In the genomic region with DNA sequence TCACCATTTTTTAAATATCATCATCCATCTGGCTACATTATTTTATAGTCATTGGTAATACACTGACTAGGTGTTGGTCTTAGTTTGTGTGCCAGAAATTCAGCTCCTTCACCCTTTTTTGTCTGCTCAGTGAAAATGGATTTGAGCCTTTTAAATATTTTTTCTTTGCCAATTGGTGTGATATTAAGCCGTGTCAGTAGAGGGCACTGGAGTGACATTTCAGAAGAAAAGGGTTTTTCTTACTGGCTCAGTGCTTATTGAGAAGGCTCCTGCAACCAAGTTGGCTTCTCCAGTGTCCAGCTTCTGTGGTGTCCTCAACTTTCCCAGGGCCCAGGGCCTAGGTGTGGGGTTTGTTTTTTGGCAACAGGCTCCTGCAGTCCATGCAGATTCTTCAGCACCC, we compare ENCODE assay signal across 9 cellular contexts.
DNase-seq lines count a peak whose midpoint lies in the region; ATAC-seq and TF ChIP-seq lines count a peak whose summit lies in the region.
"Had no signal": no experiment of that assay in that cellular context is flagged by ENCODE, and none has a peak within 500 bp of the region (broad histone marks: within the 10 kb centered on the region; RNA-seq: fewer than 3 reads in every experiment).

No MANE protein-coding gene starts in this region.

- no peak overlapping the region for H3K27ac Mint-ChIP-seq in GM23338
- H3K27ac Mint-ChIP-seq: activated T-cell treated with anti-CD3 and anti-CD28 coated beads, Interleukin-2, amount 50 U/mL, for 72 hours had no signal

- H3K27me3 ChIP-seq in BJ (ENCODE audit: control insufficient read depth, insufficient read depth, low read length), result no peaks in the 10 kb centered on the region
- H3K27me3 ChIP-seq in GM23338 (ENCODE audit: insufficient read depth), result no peaks in the 10 kb centered on the region
- no peaks in the 10 kb centered on the region for H3K27me3 ChIP-seq in NT2/D1 (ENCODE audit: insufficient read depth, insufficient read length)

- intact Hi-C loops in Right ventricle myocardium superior (cut with DNase I), result no loop called here

- DNase-seq in BJ (ENCODE audit: low read depth) (no peak), GM23338 (ENCODE audit: low spot score) (peak; percentile 64), NT2/D1 (ENCODE audit: low read depth, low spot score) (peak; percentile 23), fibroblast of pulmonary artery (ENCODE audit: low read depth) (peak; percentile 68), Right ventricle myocardium superior (no peak), Ammon's horn (ENCODE audit: low spot score) (no peak), DMS114 treated with DMSO at 0.1 percent for 48 hours (lab: John Stamatoyannopoulos, UW; ENCODE audit: unreplicated experiment) (no peak)

- no peaks in the 10 kb centered on the region for H3K4me1 Mint-ChIP-seq in GM23338

- no peaks in the 10 kb centered on the region for H4K20me1 ChIP-seq in GM23338 (replicated peaks; ENCODE audit: insufficient read depth)

- POLR2A ChIA-PET in BJ (lab: Charles Lee), result no interaction called here

- no peak overlapping the region for H3K4me3 Mint-ChIP-seq in GM23338
- H3K4me3 Mint-ChIP-seq: activated T-cell treated with anti-CD3 and anti-CD28 coated beads, Interleukin-2, amount 50 U/mL, for 72 hours had no signal

- CTCF ChIA-PET in BJ (lab: Yijun Ruan, JAX), result no interaction called here

- H3K36me3 ChIP-seq in BJ (ENCODE audit: control insufficient read depth, insufficient read depth, low read length), result no peaks in the 10 kb centered on the region
- no peaks in the 10 kb centered on the region for H3K36me3 ChIP-seq in GM23338 (ENCODE audit: insufficient read depth)
- H3K36me3 ChIP-seq in NT2/D1 (ENCODE audit: insufficient read depth, insufficient read length, low read length), result no peaks in the 10 kb centered on the region

- TF ChIP-seq CTCF in BJ (IDR thresholded peaks at IDR 0.05; ENCODE audit: insufficient read depth, low read depth, low read length) (peak; percentile 47), GM23338 (conservative IDR thresholded peaks at IDR 0.05; ENCODE audit: low read depth in 2 of 2) (peak; percentile 68 to 74), fibroblast of pulmonary artery (IDR thresholded peaks at IDR 0.05; ENCODE audit: low read length, missing control alignments) (peak; percentile 61)

- H3K4me2 ChIP-seq in GM23338, result no peak overlapping the region

- H3K27me3 Mint-ChIP-seq in GM23338 (ENCODE audit: insufficient read depth, low read depth, poor library complexity), result no peaks in the 10 kb centered on the region

- no peaks in the 10 kb centered on the region for H3K9me3 ChIP-seq in NT2/D1 (ENCODE audit: insufficient read depth, low read length)

- H3K9me2 ChIP-seq in GM23338 (ENCODE audit: insufficient read depth), result no peaks in the 10 kb centered on the region

- H3K27ac ChIP-seq in GM23338 (ENCODE audit: low read depth), result no peak overlapping the region

- H3K4me3 ChIP-seq in BJ (ENCODE audit: low read depth, low read length), result no peak overlapping the region
- no peak overlapping the region for H3K4me3 ChIP-seq in GM23338
- H3K4me3 ChIP-seq in NT2/D1 (ENCODE audit: insufficient read length, low read depth), result no peak overlapping the region
- no peak overlapping the region for H3K4me3 ChIP-seq in fibroblast of pulmonary artery (replicated peaks; ENCODE audit: low read depth, low read length)

- H3K9ac ChIP-seq in NT2/D1 (ENCODE audit: insufficient read length, low read depth), result no peak overlapping the region

- H3K4me1 ChIP-seq in GM23338 (ENCODE audit: insufficient read depth) (no peaks in the 10 kb centered on the region), NT2/D1 (ENCODE audit: insufficient read depth, insufficient read length) (no peaks in the 10 kb centered on the region)

- peaks cover 4% of the 10 kb centered on the region; the same call in 2 of the 3 replicates for H3K9me3 Mint-ChIP-seq in GM23338

- H3F3A ChIP-seq in GM23338 (replicated peaks; ENCODE audit: low read depth), result no peaks in the 10 kb centered on the region

- ATAC-seq in GM23338 (peak; percentile 44; the same call in 2 of the 3 replicates), HG03196 (IDR thresholded peaks at IDR 0.05; ENCODE audit: unreplicated experiment) (no peak), Right ventricle myocardium superior (ENCODE audit: poor library complexity) (no peak)
- ATAC-seq: activated T-cell treated with anti-CD3 and anti-CD28 coated beads, Interleukin-2, amount 50 U/mL, for 72 hours had no signal

- H2AFZ ChIP-seq in GM23338, result no peak overlapping the region

- no peaks in the 10 kb centered on the region for H3K79me2 ChIP-seq in GM23338 (replicated peaks; ENCODE audit: insufficient read depth)

- H3K36me3 Mint-ChIP-seq in GM23338 (ENCODE audit: low read depth), result no peaks in the 10 kb centered on the region; the same call in 2 of the 3 replicates

TF ChIP-seq in GM23338, 12 proteins besides CTCF, POLR2A, EP300 and RAD21:
- TF ChIP-seq ZNF331 (CRISPR knock-in tag; IDR thresholded peaks at IDR 0.05; ENCODE audit: low read depth) (no peak), JUNB (IDR thresholded peaks at IDR 0.05; ENCODE audit: unreplicated experiment) (no peak)
- TF ChIP-seq, protein P1, sequence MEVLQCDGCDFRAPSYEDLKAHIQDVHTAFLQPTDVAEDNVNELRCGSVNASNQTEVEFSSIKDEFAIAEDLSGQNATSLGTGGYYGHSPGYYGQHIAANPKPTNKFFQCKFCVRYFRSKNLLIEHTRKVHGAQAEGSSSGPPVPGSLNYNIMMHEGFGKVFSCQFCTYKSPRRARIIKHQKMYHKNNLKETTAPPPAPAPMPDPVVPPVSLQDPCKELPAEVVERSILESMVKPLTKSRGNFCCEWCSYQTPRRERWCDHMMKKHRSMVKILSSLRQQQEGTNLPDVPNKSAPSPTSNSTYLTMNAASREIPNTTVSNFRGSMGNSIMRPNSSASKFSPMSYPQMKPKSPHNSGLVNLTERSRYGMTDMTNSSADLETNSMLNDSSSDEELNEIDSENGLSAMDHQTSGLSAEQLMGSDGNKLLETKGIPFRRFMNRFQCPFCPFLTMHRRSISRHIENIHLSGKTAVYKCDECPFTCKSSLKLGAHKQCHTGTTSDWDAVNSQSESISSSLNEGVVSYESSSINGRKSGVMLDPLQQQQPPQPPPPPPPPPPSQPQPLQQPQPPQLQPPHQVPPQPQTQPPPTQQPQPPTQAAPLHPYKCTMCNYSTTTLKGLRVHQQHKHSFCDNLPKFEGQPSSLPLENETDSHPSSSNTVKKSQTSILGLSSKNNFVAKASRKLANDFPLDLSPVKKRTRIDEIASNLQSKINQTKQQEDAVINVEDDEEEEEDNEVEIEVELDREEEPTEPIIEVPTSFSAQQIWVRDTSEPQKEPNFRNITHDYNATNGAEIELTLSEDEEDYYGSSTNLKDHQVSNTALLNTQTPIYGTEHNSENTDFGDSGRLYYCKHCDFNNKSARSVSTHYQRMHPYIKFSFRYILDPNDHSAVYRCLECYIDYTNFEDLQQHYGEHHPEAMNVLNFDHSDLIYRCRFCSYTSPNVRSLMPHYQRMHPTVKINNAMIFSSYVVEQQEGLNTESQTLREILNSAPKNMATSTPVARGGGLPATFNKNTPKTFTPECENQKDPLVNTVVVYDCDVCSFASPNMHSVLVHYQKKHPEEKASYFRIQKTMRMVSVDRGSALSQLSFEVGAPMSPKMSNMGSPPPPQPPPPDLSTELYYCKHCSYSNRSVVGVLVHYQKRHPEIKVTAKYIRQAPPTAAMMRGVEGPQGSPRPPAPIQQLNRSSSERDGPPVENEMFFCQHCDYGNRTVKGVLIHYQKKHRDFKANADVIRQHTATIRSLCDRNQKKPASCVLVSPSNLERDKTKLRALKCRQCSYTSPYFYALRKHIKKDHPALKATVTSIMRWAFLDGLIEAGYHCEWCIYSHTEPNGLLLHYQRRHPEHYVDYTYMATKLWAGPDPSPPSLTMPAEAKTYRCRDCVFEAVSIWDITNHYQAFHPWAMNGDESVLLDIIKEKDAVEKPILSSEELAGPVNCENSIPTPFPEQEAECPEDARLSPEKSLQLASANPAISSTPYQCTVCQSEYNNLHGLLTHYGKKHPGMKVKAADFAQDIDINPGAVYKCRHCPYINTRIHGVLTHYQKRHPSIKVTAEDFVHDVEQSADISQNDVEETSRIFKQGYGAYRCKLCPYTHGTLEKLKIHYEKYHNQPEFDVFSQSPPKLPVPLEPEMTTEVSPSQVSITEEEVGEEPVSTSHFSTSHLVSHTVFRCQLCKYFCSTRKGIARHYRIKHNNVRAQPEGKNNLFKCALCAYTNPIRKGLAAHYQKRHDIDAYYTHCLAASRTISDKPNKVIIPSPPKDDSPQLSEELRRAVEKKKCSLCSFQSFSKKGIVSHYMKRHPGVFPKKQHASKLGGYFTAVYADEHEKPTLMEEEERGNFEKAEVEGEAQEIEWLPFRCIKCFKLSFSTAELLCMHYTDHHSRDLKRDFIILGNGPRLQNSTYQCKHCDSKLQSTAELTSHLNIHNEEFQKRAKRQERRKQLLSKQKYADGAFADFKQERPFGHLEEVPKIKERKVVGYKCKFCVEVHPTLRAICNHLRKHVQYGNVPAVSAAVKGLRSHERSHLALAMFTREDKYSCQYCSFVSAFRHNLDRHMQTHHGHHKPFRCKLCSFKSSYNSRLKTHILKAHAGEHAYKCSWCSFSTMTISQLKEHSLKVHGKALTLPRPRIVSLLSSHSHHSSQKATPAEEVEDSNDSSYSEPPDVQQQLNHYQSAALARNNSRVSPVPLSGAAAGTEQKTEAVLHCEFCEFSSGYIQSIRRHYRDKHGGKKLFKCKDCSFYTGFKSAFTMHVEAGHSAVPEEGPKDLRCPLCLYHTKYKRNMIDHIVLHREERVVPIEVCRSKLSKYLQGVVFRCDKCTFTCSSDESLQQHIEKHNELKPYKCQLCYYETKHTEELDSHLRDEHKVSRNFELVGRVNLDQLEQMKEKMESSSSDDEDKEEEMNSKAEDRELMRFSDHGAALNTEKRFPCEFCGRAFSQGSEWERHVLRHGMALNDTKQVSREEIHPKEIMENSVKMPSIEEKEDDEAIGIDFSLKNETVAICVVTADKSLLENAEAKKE (CRISPR knock-in tag; IDR thresholded peaks at IDR 0.05), result 0 out of 2 replicates have a peak, but pooled peaks have one; percentile 43

Comparison
In these comparisons a context has a peak if more than half of its experiments do, and no peak if none do; other contexts are left out.
1. DNase-seq: peak in GM23338 (single experiment), NT2/D1 (single experiment) and fibroblast of pulmonary artery (single experiment); none in BJ (single experiment), Right ventricle myocardium superior (single experiment), Ammon's horn (single experiment) and DMS114 treated with DMSO at 0.1 percent for 48 hours (single experiment).
2. Peak in every context shown above with its lines, with median percentiles within 50 percentile points of each other: CTCF ChIP-seq.